Comparison of ENCODE assay signal across 12 cellular contexts in genomic region chr4:16764622-16765021, GRCh38.
DNase-seq lines count a peak whose midpoint lies in the region; ATAC-seq and TF ChIP-seq lines count a peak whose summit lies in the region.
"Had no signal": no experiment of that assay in that cellular context is flagged by ENCODE, and none has a peak within 500 bp of the region (broad histone marks: within the 10 kb centered on the region; RNA-seq: fewer than 3 reads in every experiment).

No MANE protein-coding gene starts in this region.

- H3K9me2 ChIP-seq in hepatocyte (replicated peaks; ENCODE audit: insufficient read depth) = no peaks in the 10 kb centered on the region

- H3K27me3 ChIP-seq in hepatocyte (no peaks in the 10 kb centered on the region), smooth muscle cell (ENCODE audit: low read depth) (no peaks in the 10 kb centered on the region), ascending aorta (no peaks in the 10 kb centered on the region)
- H3K27me3 ChIP-seq: body of pancreas, foreskin keratinocyte had no signal

- no peak overlapping the region for H3K27ac Mint-ChIP-seq in WTC11

- TF ChIP-seq CTCF in WTC11 (IDR thresholded peaks at IDR 0.05) (peak; percentile 50; the same call in 1 of the 2 replicates), hepatocyte (IDR thresholded peaks at IDR 0.05; ENCODE audit: poor library complexity) (peak; percentile 48), smooth muscle cell (IDR thresholded peaks at IDR 0.05; ENCODE audit: borderline replicate concordance, insufficient read depth, poor library complexity, severe bottlenecking) (peak; percentile 29), ascending aorta (IDR thresholded peaks at IDR 0.05) (no peak)

- H3K79me2 ChIP-seq in hepatocyte (no peaks in the 10 kb centered on the region), smooth muscle cell (ENCODE audit: low read depth) (no peaks in the 10 kb centered on the region)

- POLR2A ChIA-PET in WTC11 (lab: Charles Lee) = no interaction called here

- H3K4me3 ChIP-seq in hepatocyte (no peak overlapping the region), smooth muscle cell (no peak overlapping the region), ascending aorta (no peak overlapping the region)
- H3K4me3 ChIP-seq: body of pancreas had no signal

- 71% methylated on average over 6 of the region's 6 CpGs for WGBS in hepatocyte (ENCODE audit: low lambda C conversion rate, missing lambda C conversion rate)
- WGBS in smooth muscle cell (ENCODE audit: low lambda C conversion rate) = 62% methylated on average over 6 of the region's 6 CpGs

- H3K9me3 ChIP-seq in hepatocyte (ENCODE audit: low read depth) = no peaks in the 10 kb centered on the region
- no peaks in the 10 kb centered on the region for H3K9me3 ChIP-seq in smooth muscle cell (replicated peaks; ENCODE audit: low read depth)
- no peaks in the 10 kb centered on the region for H3K9me3 ChIP-seq in ascending aorta
- H3K9me3 ChIP-seq: body of pancreas had no signal

- H3K9ac ChIP-seq in smooth muscle cell (ENCODE audit: low read depth) = no peak overlapping the region

- H3K36me3 Mint-ChIP-seq in WTC11 = peaks cover 3% of the 10 kb centered on the region; the same call in 1 of the 2 replicates

- peaks cover 2% of the 10 kb centered on the region for H3F3A ChIP-seq in smooth muscle cell (ENCODE audit: low read depth)

- H3K4me2 ChIP-seq in hepatocyte (no peak overlapping the region), smooth muscle cell (no peak overlapping the region)

- H3K36me3 ChIP-seq in hepatocyte (replicated peaks; ENCODE audit: insufficient read depth, low read depth) (no peaks in the 10 kb centered on the region), smooth muscle cell (ENCODE audit: low read depth) (no peaks in the 10 kb centered on the region), ascending aorta (no peaks in the 10 kb centered on the region)

- H3K4me3 Mint-ChIP-seq in WTC11 = no peak overlapping the region

- H4K20me1 ChIP-seq in hepatocyte (ENCODE audit: insufficient read depth, poor library complexity, severe bottlenecking) = no peaks in the 10 kb centered on the region
- H4K20me1 ChIP-seq in smooth muscle cell (ENCODE audit: low read depth) = no peaks in the 10 kb centered on the region

- H3K27ac ChIP-seq in hepatocyte = no peak overlapping the region
- H3K27ac ChIP-seq in smooth muscle cell (ENCODE audit: low read depth) = no peak overlapping the region
- no peak overlapping the region for H3K27ac ChIP-seq in ascending aorta
- H3K27ac ChIP-seq: body of pancreas, foreskin keratinocyte had no signal

- H2AFZ ChIP-seq in hepatocyte (no peak overlapping the region), smooth muscle cell (ENCODE audit: low read depth) (no peak overlapping the region)

- H3K4me1 ChIP-seq in hepatocyte (ENCODE audit: insufficient read depth) = peaks cover 15% of the 10 kb centered on the region
- no peaks in the 10 kb centered on the region for H3K4me1 ChIP-seq in smooth muscle cell (ENCODE audit: low read depth)
- no peaks in the 10 kb centered on the region for H3K4me1 ChIP-seq in ascending aorta
- H3K4me1 ChIP-seq: body of pancreas, foreskin keratinocyte had no signal

- DNase-seq in SIG-M5 treated with dmso at 0.1 percent for 504 hours (lab: John Stamatoyannopoulos, UW; ENCODE audit: unreplicated experiment) (peak; percentile 7), SIG-M5 (lab: John Stamatoyannopoulos, UW) (no peak), WTC11 (ENCODE audit: low spot score) (peak; percentile 57), hepatocyte (ENCODE audit: low spot score) (peak; percentile 28), smooth muscle cell (lab: John Stamatoyannopoulos, UW; ENCODE audit: unreplicated experiment) (no peak), NOMO-1 treated with dmso at 0.1 percent for 144 hours (lab: John Stamatoyannopoulos, UW; ENCODE audit: unreplicated experiment) (no peak), NAMALWA (ENCODE audit: low spot score) (no peak), ascending aorta (ENCODE audit: low spot score in 2 of 2) (no peak)
- DNase-seq: body of pancreas, foreskin keratinocyte, left ventricle myocardium superior, NCI-H187 treated with DMSO at 0.1 percent for 48 hours had no signal

- ATAC-seq in WTC11 = peak; percentile 86
- ATAC-seq: body of pancreas, foreskin keratinocyte, left ventricle myocardium superior had no signal

- H3K27me3 Mint-ChIP-seq in WTC11 (ENCODE audit: low read depth) = no peaks in the 10 kb centered on the region

- CTCF ChIA-PET in WTC11 (lab: Charles Lee) = interaction anchor here (0.5 to 1.9 kb wide), 22 partner anchors 9 to 583 kb away, joined by 3 to 15 read pairs (median 4); no protein-coding TSS in a partner anchor

- no peaks in the 10 kb centered on the region for H3K9me3 Mint-ChIP-seq in WTC11

- intact Hi-C loops in ascending aorta (cut with DNase I) = no loop called here

- peaks cover 38% of the 10 kb centered on the region for H3K4me1 Mint-ChIP-seq in WTC11

TF ChIP-seq in WTC11, 78 proteins besides CTCF, POLR2A, EP300 and RAD21:
- no peak for TF ChIP-seq FOXK1 (CRISPR knock-in tag; IDR thresholded peaks at IDR 0.05)
- no peak for TF ChIP-seq SMAD3 (CRISPR knock-in tag; IDR thresholded peaks at IDR 0.05; ENCODE audit: borderline replicate concordance)
- TF ChIP-seq PRRX2 (CRISPR knock-in tag; IDR thresholded peaks at IDR 0.05) = no peak
- TF ChIP-seq ZNF317 (CRISPR knock-in tag; IDR thresholded peaks at IDR 0.05; ENCODE audit: borderline replicate concordance, low read depth) = no peak
- TF ChIP-seq MAX (CRISPR knock-in tag; IDR thresholded peaks at IDR 0.05) = no peak
- TF ChIP-seq SOX15 (CRISPR knock-in tag; IDR thresholded peaks at IDR 0.05) = no peak
- TF ChIP-seq USF1 (CRISPR knock-in tag; IDR thresholded peaks at IDR 0.05) = no peak
- TF ChIP-seq TCF7 (CRISPR knock-in tag; IDR thresholded peaks at IDR 0.05; ENCODE audit: low read depth) = no peak
- TF ChIP-seq E2F5 (CRISPR knock-in tag; IDR thresholded peaks at IDR 0.05) = no peak
- no peak for TF ChIP-seq OVOL2 (CRISPR knock-in tag; IDR thresholded peaks at IDR 0.05; ENCODE audit: borderline replicate concordance)
- TF ChIP-seq E2F4 (CRISPR knock-in tag; IDR thresholded peaks at IDR 0.05; ENCODE audit: borderline replicate concordance, low read depth) = no peak
- TF ChIP-seq ARID4B (CRISPR knock-in tag; IDR thresholded peaks at IDR 0.05; ENCODE audit: borderline replicate concordance) = no peak

Comparison
In these comparisons a context has a peak if more than half of its experiments do, and no peak if none do; other contexts are left out.
1. DNase-seq: peak in SIG-M5 treated with dmso at 0.1 percent for 504 hours (single experiment), WTC11 (single experiment) and hepatocyte (single experiment); none in SIG-M5 (single experiment), smooth muscle cell (single experiment), NOMO-1 treated with dmso at 0.1 percent for 144 hours (single experiment), NAMALWA (single experiment) and ascending aorta (0 of 2).
2. CTCF ChIP-seq: peak in WTC11 (single experiment), hepatocyte (single experiment) and smooth muscle cell (single experiment); none in ascending aorta (0 of 3).